11 cellular contexts compared by ENCODE assay signal in genomic region chr3:192408721-192409151, GRCh38.
DNase-seq lines count a peak whose midpoint lies in the region; ATAC-seq and TF ChIP-seq lines count a peak whose summit lies in the region.
"Had no signal": no experiment of that assay in that cellular context is flagged by ENCODE, and none has a peak within 500 bp of the region (broad histone marks: within the 10 kb centered on the region; RNA-seq: fewer than 3 reads in every experiment).

No MANE protein-coding gene starts in this region.

- H3K36me3 ChIP-seq in NT2/D1 (ENCODE audit: insufficient read depth, insufficient read length, low read length) (no peaks in the 10 kb centered on the region), gastroesophageal sphincter (no peaks in the 10 kb centered on the region), ovary (no peaks in the 10 kb centered on the region), PC-3 (ENCODE audit: low read depth, low read length) (no peaks in the 10 kb centered on the region)

- POLR2A ChIA-PET in PC-3 (lab: Charles Lee; ENCODE audit: unreplicated experiment), result no interaction called here

- no peaks in the 10 kb centered on the region for H3K79me2 ChIP-seq in PC-3 (ENCODE audit: low read length)

- TF ChIP-seq CTCF in gastroesophageal sphincter (IDR thresholded peaks at IDR 0.05), result no peak
- no peak for TF ChIP-seq CTCF in ovary (IDR thresholded peaks at IDR 0.05)
- no peak for TF ChIP-seq CTCF in PC-3 (conservative IDR thresholded peaks at IDR 0.05; ENCODE audit: low read depth, low read length)

- no peaks in the 10 kb centered on the region for H3K9me2 ChIP-seq in PC-3 (replicated peaks; ENCODE audit: low read length)

- intact Hi-C loops in ovary (cut with DNase I), result no loop called here
- intact Hi-C loops in PC-3 (cut with micrococcal nuclease), result no loop called here

- BruUV-seq in PC-3 (replicated peaks; lab: Mats Ljungman, UMichigan), result no TSS peak

- no peaks in the 10 kb centered on the region for H3F3A ChIP-seq in PC-3 (ENCODE audit: low read length, unreplicated experiment)

- no peaks in the 10 kb centered on the region for H4K20me1 ChIP-seq in PC-3 (ENCODE audit: low read length)

- CTCF ChIA-PET in PC-3 (lab: Charles Lee), result no interaction called here

- H3K9me3 ChIP-seq in NT2/D1 (ENCODE audit: insufficient read depth, low read length) (no peaks in the 10 kb centered on the region), gastroesophageal sphincter (no peaks in the 10 kb centered on the region), ovary (no peaks in the 10 kb centered on the region), PC-3 (ENCODE audit: low read length) (no peaks in the 10 kb centered on the region)

- ATAC-seq in gastroesophageal sphincter (no peak), PC-3 (no peak), GM18909 (IDR thresholded peaks at IDR 0.05; ENCODE audit: poor library complexity, unreplicated experiment) (no peak)

- TF ChIP-seq EP300 in gastroesophageal sphincter (IDR thresholded peaks at IDR 0.05) (no peak), ovary (IDR thresholded peaks at IDR 0.05) (no peak)

- H3K4me3 ChIP-seq in NT2/D1 (ENCODE audit: insufficient read length, low read depth) (peak overlapping the region; percentile 72), gastroesophageal sphincter (peak overlapping the region; percentile 67 to 70), ovary (peak overlapping the region; percentile 38), PC-3 (ENCODE audit: low read length) (no peak overlapping the region)

- H2AFZ ChIP-seq in PC-3 (ENCODE audit: low read length), result no peak overlapping the region

- peaks cover 29% of the 10 kb centered on the region for H3K27me3 ChIP-seq in NT2/D1 (ENCODE audit: insufficient read depth, insufficient read length)
- H3K27me3 ChIP-seq in gastroesophageal sphincter, result peaks cover 17% of the 10 kb centered on the region
- H3K27me3 ChIP-seq in ovary, result no peaks in the 10 kb centered on the region
- H3K27me3 ChIP-seq in PC-3 (ENCODE audit: low read length), result peaks cover 62% of the 10 kb centered on the region

- DNase-seq in ELR (ENCODE audit: low read depth) (peak; percentile 16), NT2/D1 (ENCODE audit: low read depth, low spot score) (no peak), ovary (peak in 2 of 5 donors; percentile 18 to 30), PC-3 (no peak), NCI-H2107 treated with DMSO at 0.1 percent for 48 hours (lab: John Stamatoyannopoulos, UW; ENCODE audit: unreplicated experiment) (no peak)
- DNase-seq in stimulated activated CD4-positive, alpha-beta T cell treated with anti-CD3 and anti-CD28 coated beads, Interleukin-2, amount 100 ng/mL, for 48 hours, result no peak
- DNase-seq: activated CD8-positive, alpha-beta memory T cell treated with anti-CD3 and anti-CD28 coated beads for 24 hours; GF-D8; NCI-H1436 treated with DMSO at 0.1 percent for 48 hours had no signal

- peak overlapping the region; percentile 77 to 90 (median 86) for H3K27ac ChIP-seq in gastroesophageal sphincter
- H3K27ac ChIP-seq in ovary, result no peak overlapping the region
- no peak overlapping the region for H3K27ac ChIP-seq in PC-3 (ENCODE audit: low read length)

- 0% methylated on average over 5 to 13 of the region's 35 CpGs for WGBS in gastroesophageal sphincter (ENCODE audit: low coverage in 1 of 2), 2 donors
- 0 to 1% (median 0%) methylated on average over 35 of the region's 35 CpGs for WGBS in ovary, 3 donors

- TF ChIP-seq POLR2A in gastroesophageal sphincter (IDR thresholded peaks at IDR 0.05) (no peak), ovary (IDR thresholded peaks at IDR 0.05) (no peak)

- H3K4me2 ChIP-seq in PC-3 (ENCODE audit: low read length), result no peak overlapping the region

- H3K9ac ChIP-seq in NT2/D1 (ENCODE audit: insufficient read length, low read depth), result peak overlapping the region; percentile 87
- no peak overlapping the region for H3K9ac ChIP-seq in PC-3 (ENCODE audit: low read length)

- no peaks in the 10 kb centered on the region for H3K4me1 ChIP-seq in NT2/D1 (ENCODE audit: insufficient read depth, insufficient read length)
- peaks cover 0 to 49% (median 0%) of the 10 kb centered on the region in 3 donors for H3K4me1 ChIP-seq in gastroesophageal sphincter
- no peaks in the 10 kb centered on the region for H3K4me1 ChIP-seq in ovary (ENCODE audit: insufficient read depth)
- no peaks in the 10 kb centered on the region for H3K4me1 ChIP-seq in PC-3 (ENCODE audit: insufficient read depth, low read length)

Comparison
In these comparisons a context has a peak if more than half of its experiments do, and no peak if none do; other contexts are left out.
1. H3K27ac ChIP-seq: peak in gastroesophageal sphincter (4 of 4); none in ovary (0 of 2) and PC-3 (single experiment).